In the genomic region with DNA sequence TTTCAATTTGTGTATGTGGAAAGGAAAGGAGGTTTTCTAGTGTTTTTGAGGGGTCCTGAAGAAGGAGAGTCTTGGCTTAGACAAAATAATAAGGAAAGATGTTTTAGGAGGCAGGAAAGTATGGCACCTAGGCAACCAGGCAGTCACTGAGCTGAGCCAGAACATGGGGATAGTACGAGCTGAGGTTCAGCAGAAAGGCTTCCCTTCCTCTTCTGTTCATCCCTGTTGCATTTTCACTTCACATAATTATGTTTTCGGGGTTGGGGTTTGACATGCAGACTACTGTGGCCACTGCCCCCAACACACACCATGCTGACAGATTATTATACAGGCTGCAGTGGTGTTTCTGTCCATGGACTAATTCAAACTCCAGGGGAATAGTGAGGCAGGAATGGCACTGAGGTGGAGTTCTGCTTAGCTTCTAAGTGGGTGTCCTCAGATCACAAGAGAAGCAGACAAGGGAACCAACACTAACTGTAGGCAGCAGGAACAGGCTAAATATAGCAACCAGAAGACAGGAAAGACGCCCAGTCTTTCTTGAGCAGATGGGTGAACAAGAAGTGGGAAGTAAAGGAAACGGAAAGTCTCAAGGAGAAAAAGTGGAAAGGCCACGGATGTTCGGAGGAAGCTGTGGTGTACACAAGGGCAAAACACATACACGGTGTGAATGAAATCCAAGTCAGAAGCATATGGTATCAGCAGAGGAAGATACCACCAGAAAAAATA, we compare ENCODE assay signal across 16 cellular contexts.
DNase-seq lines count a peak whose midpoint lies in the region; ATAC-seq and TF ChIP-seq lines count a peak whose summit lies in the region.
"Had no signal": no experiment of that assay in that cellular context is flagged by ENCODE, and none has a peak within 500 bp of the region (broad histone marks: within the 10 kb centered on the region; RNA-seq: fewer than 3 reads in every experiment).

No MANE protein-coding gene starts in this region.

- no peak for TF ChIP-seq CTCF in CD8-positive, alpha-beta T cell (IDR thresholded peaks at IDR 0.05)

- H3K27ac Mint-ChIP-seq in CD4-positive, CD25-positive, alpha-beta regulatory T cell: peak overlapping the region in 2 of 3 donors; percentile 13
- H3K27ac Mint-ChIP-seq in dendritic cell treated with granulocyte-macrophage colony-stimulating factor and Interleukin-4, amounts not matched to agents 40 ng/mL and 50 ng/mL, for 4 days: peak overlapping the region; percentile 40
- peak overlapping the region in 2 of 9 donors; percentile 46 to 59 for H3K27ac Mint-ChIP-seq in naive thymus-derived CD4-positive, alpha-beta T cell
- H3K27ac Mint-ChIP-seq in CD8-positive, alpha-beta T cell: no peak overlapping the region
- no peak overlapping the region for H3K27ac Mint-ChIP-seq in activated naive CD4-positive, alpha-beta T cell treated with anti-CD3 and anti-CD28 coated beads for 36 hours
- H3K27ac Mint-ChIP-seq: activated naive CD4-positive, alpha-beta T cell treated with anti-CD3 and anti-CD28 coated beads, Interleukin-2, amount 10 ng/mL, durations not matched to agents 7 days and 5 days had no signal

- H3K4me1 ChIP-seq in CD4-positive, CD25-positive, alpha-beta regulatory T cell (ENCODE audit: control insufficient read depth, insufficient read depth, low read length, poor library complexity, severe bottlenecking): no peaks in the 10 kb centered on the region
- H3K4me1 ChIP-seq in naive thymus-derived CD4-positive, alpha-beta T cell (ENCODE audit: control insufficient read depth in 2 of 2, insufficient read depth in 2 of 2, low read length in 2 of 2): peaks cover 0 to 8% of the 10 kb centered on the region in 2 donors
- peaks cover 4% of the 10 kb centered on the region for H3K4me1 ChIP-seq in CD8-positive, alpha-beta T cell (ENCODE audit: insufficient read depth, low read length)
- H3K4me1 ChIP-seq: breast epithelium, SJSA1 had no signal

- intact Hi-C loops in dendritic cell treated with granulocyte-macrophage colony-stimulating factor and Interleukin-4, amounts not matched to agents 40 ng/mL and 50 ng/mL, for 4 days (cut with micrococcal nuclease): no loop called here
- intact Hi-C loops in naive thymus-derived CD4-positive, alpha-beta T cell (cut with micrococcal nuclease): no loop called here
- intact Hi-C loops in CD8-positive, alpha-beta T cell (cut with DNase I, micrococcal nuclease): no loop called here
- intact Hi-C loops in activated naive CD4-positive, alpha-beta T cell treated with anti-CD3 and anti-CD28 coated beads for 36 hours (cut with micrococcal nuclease): no loop called here

- ATAC-seq in CD4-positive, CD25-positive, alpha-beta regulatory T cell (ENCODE audit: low read depth in 2 of 2): no peak
- ATAC-seq in HG03039 (IDR thresholded peaks at IDR 0.05; ENCODE audit: unreplicated experiment) (peak; percentile 33), GM19455 (IDR thresholded peaks at IDR 0.05; ENCODE audit: unreplicated experiment) (no peak)
- peak; percentile 18 for ATAC-seq in naive thymus-derived CD4-positive, alpha-beta T cell
- ATAC-seq in CD8-positive, alpha-beta T cell: no peak

- no peaks in the 10 kb centered on the region for H3K27me3 Mint-ChIP-seq in CD4-positive, CD25-positive, alpha-beta regulatory T cell
- H3K27me3 Mint-ChIP-seq in dendritic cell treated with granulocyte-macrophage colony-stimulating factor and Interleukin-4, amounts not matched to agents 40 ng/mL and 50 ng/mL, for 4 days: no peaks in the 10 kb centered on the region
- H3K27me3 Mint-ChIP-seq in naive thymus-derived CD4-positive, alpha-beta T cell: no peaks in the 10 kb centered on the region
- no peaks in the 10 kb centered on the region for H3K27me3 Mint-ChIP-seq in CD8-positive, alpha-beta T cell (ENCODE audit: low read depth)
- no peaks in the 10 kb centered on the region for H3K27me3 Mint-ChIP-seq in activated naive CD4-positive, alpha-beta T cell treated with anti-CD3 and anti-CD28 coated beads for 36 hours (ENCODE audit: low read depth)
- H3K27me3 Mint-ChIP-seq: activated naive CD4-positive, alpha-beta T cell treated with anti-CD3 and anti-CD28 coated beads, Interleukin-2, amount 10 ng/mL, durations not matched to agents 7 days and 5 days had no signal

- H3K4me3 Mint-ChIP-seq in CD4-positive, CD25-positive, alpha-beta regulatory T cell: no peak overlapping the region
- peak overlapping the region; percentile 10 for H3K4me3 Mint-ChIP-seq in dendritic cell treated with granulocyte-macrophage colony-stimulating factor and Interleukin-4, amounts not matched to agents 40 ng/mL and 50 ng/mL, for 4 days
- peak overlapping the region in 2 of 10 donors; percentile 1 to 4 for H3K4me3 Mint-ChIP-seq in naive thymus-derived CD4-positive, alpha-beta T cell
- H3K4me3 Mint-ChIP-seq in CD8-positive, alpha-beta T cell: no peak overlapping the region
- no peak overlapping the region for H3K4me3 Mint-ChIP-seq in activated naive CD4-positive, alpha-beta T cell treated with anti-CD3 and anti-CD28 coated beads for 36 hours
- H3K4me3 Mint-ChIP-seq: activated naive CD4-positive, alpha-beta T cell treated with anti-CD3 and anti-CD28 coated beads, Interleukin-2, amount 10 ng/mL, durations not matched to agents 7 days and 5 days had no signal

- H3K4me3 ChIP-seq in CD4-positive, CD25-positive, alpha-beta regulatory T cell (ENCODE audit: low read depth, low read length): no peak overlapping the region
- no peak overlapping the region for H3K4me3 ChIP-seq in naive thymus-derived CD4-positive, alpha-beta T cell (ENCODE audit: low read length)
- no peak overlapping the region for H3K4me3 ChIP-seq in CD8-positive, alpha-beta T cell (ENCODE audit: low read depth, low read length)
- H3K4me3 ChIP-seq: breast epithelium, SJSA1, smooth muscle cell had no signal

- H3K36me3 ChIP-seq in CD4-positive, CD25-positive, alpha-beta regulatory T cell (ENCODE audit: control insufficient read depth, insufficient read depth, low read length): no peaks in the 10 kb centered on the region
- H3K36me3 ChIP-seq in naive thymus-derived CD4-positive, alpha-beta T cell (ENCODE audit: control insufficient read depth in 2 of 3, insufficient read depth in 3 of 3, low read length in 3 of 3): no peaks in the 10 kb centered on the region
- H3K36me3 ChIP-seq in CD8-positive, alpha-beta T cell (ENCODE audit: insufficient read depth, low read length): no peaks in the 10 kb centered on the region
- H3K36me3 ChIP-seq: breast epithelium, SJSA1 had no signal

- POLR2A ChIA-PET in naive thymus-derived CD4-positive, alpha-beta T cell (lab: Charles Lee): no interaction called here
- POLR2A ChIA-PET in CD8-positive, alpha-beta T cell (lab: Charles Lee): no interaction called here

- no peaks in the 10 kb centered on the region for H3K9me3 ChIP-seq in CD4-positive, CD25-positive, alpha-beta regulatory T cell (ENCODE audit: control insufficient read depth in 2 of 2, low read length in 2 of 2)
- H3K9me3 ChIP-seq in naive thymus-derived CD4-positive, alpha-beta T cell (ENCODE audit: control insufficient read depth in 2 of 3, low read length in 3 of 3): no peaks in the 10 kb centered on the region
- no peaks in the 10 kb centered on the region for H3K9me3 ChIP-seq in CD8-positive, alpha-beta T cell (ENCODE audit: low read length)
- H3K9me3 ChIP-seq: breast epithelium, SJSA1 had no signal

- CTCF ChIA-PET in naive thymus-derived CD4-positive, alpha-beta T cell (lab: Charles Lee): no interaction called here
- CTCF ChIA-PET in CD8-positive, alpha-beta T cell (lab: Charles Lee): interaction anchor here (1.2 kb wide), 1 partner anchor 43 kb away, joined by 3 read pairs; no protein-coding TSS in a partner anchor
- CTCF ChIA-PET in activated naive CD4-positive, alpha-beta T cell treated with anti-CD3 and anti-CD28 coated beads for 36 hours (lab: Charles Lee): interaction anchor here (0.6 kb wide), 1 partner anchor 36 kb away, joined by 3 read pairs; no protein-coding TSS in a partner anchor

- no peak for DNase-seq in CD4-positive, CD25-positive, alpha-beta regulatory T cell
- no peak for DNase-seq in naive thymus-derived CD4-positive, alpha-beta T cell
- no peak for DNase-seq in CD8-positive, alpha-beta T cell
- DNase-seq in activated naive CD4-positive, alpha-beta T cell treated with anti-CD3 and anti-CD28 coated beads for 36 hours: no peak
- no peak for DNase-seq in SW 1271 (lab: John Stamatoyannopoulos, UW)
- DNase-seq: activated naive CD4-positive, alpha-beta T cell treated with anti-CD3 and anti-CD28 coated beads, Interleukin-2, amount 10 ng/mL, durations not matched to agents 7 days and 5 days; DMS79; mesendoderm; NCI-H1048; NCI-H2171 treated with DMSO at 0.1 percent for 48 hours had no signal

- peaks cover 5 to 14% (median 7%) of the 10 kb centered on the region in 4 donors for H3K4me1 Mint-ChIP-seq in CD4-positive, CD25-positive, alpha-beta regulatory T cell
- peaks cover 22% of the 10 kb centered on the region for H3K4me1 Mint-ChIP-seq in dendritic cell treated with granulocyte-macrophage colony-stimulating factor and Interleukin-4, amounts not matched to agents 40 ng/mL and 50 ng/mL, for 4 days (ENCODE audit: low read depth)
- H3K4me1 Mint-ChIP-seq in naive thymus-derived CD4-positive, alpha-beta T cell: peaks cover 0 to 20% (median 6%) of the 10 kb centered on the region in 7 donors
- peaks cover 11% of the 10 kb centered on the region for H3K4me1 Mint-ChIP-seq in CD8-positive, alpha-beta T cell (ENCODE audit: low read depth)
- H3K4me1 Mint-ChIP-seq in activated naive CD4-positive, alpha-beta T cell treated with anti-CD3 and anti-CD28 coated beads for 36 hours (ENCODE audit: low read depth): peaks cover 9% of the 10 kb centered on the region

- peaks cover 0 to 2% (median 0%) of the 10 kb centered on the region in 7 donors for H3K9me3 Mint-ChIP-seq in CD4-positive, CD25-positive, alpha-beta regulatory T cell
- no peaks in the 10 kb centered on the region for H3K9me3 Mint-ChIP-seq in dendritic cell treated with granulocyte-macrophage colony-stimulating factor and Interleukin-4, amounts not matched to agents 40 ng/mL and 50 ng/mL, for 4 days
- H3K9me3 Mint-ChIP-seq in naive thymus-derived CD4-positive, alpha-beta T cell: no peaks in the 10 kb centered on the region
- no peaks in the 10 kb centered on the region for H3K9me3 Mint-ChIP-seq in CD8-positive, alpha-beta T cell
- H3K9me3 Mint-ChIP-seq in activated naive CD4-positive, alpha-beta T cell treated with anti-CD3 and anti-CD28 coated beads for 36 hours: no peaks in the 10 kb centered on the region
- H3K9me3 Mint-ChIP-seq: activated naive CD4-positive, alpha-beta T cell treated with anti-CD3 and anti-CD28 coated beads, Interleukin-2, amount 10 ng/mL, durations not matched to agents 7 days and 5 days had no signal

- H3K27ac ChIP-seq in CD4-positive, CD25-positive, alpha-beta regulatory T cell (ENCODE audit: insufficient read depth, low read length, poor library complexity, severe bottlenecking): no peak overlapping the region
- no peak overlapping the region for H3K27ac ChIP-seq in naive thymus-derived CD4-positive, alpha-beta T cell (ENCODE audit: low read depth, low read length)
- no peak overlapping the region for H3K27ac ChIP-seq in CD8-positive, alpha-beta T cell (ENCODE audit: low read depth, low read length)
- H3K27ac ChIP-seq: breast epithelium, SJSA1 had no signal

- H3K27me3 ChIP-seq in CD4-positive, CD25-positive, alpha-beta regulatory T cell (ENCODE audit: control insufficient read depth, insufficient read depth, low read length): no peaks in the 10 kb centered on the region
- H3K27me3 ChIP-seq in naive thymus-derived CD4-positive, alpha-beta T cell (ENCODE audit: control insufficient read depth in 2 of 2, insufficient read depth in 2 of 2, low read length in 2 of 2): no peaks in the 10 kb centered on the region
- no peaks in the 10 kb centered on the region for H3K27me3 ChIP-seq in CD8-positive, alpha-beta T cell (ENCODE audit: insufficient read depth, low read length)
- H3K27me3 ChIP-seq: breast epithelium, SJSA1 had no signal

- H3K36me3 Mint-ChIP-seq in CD4-positive, CD25-positive, alpha-beta regulatory T cell: peaks cover 8% of the 10 kb centered on the region
- no peaks in the 10 kb centered on the region for H3K36me3 Mint-ChIP-seq in dendritic cell treated with granulocyte-macrophage colony-stimulating factor and Interleukin-4, amounts not matched to agents 40 ng/mL and 50 ng/mL, for 4 days (ENCODE audit: low read depth)
- H3K36me3 Mint-ChIP-seq in naive thymus-derived CD4-positive, alpha-beta T cell: peaks cover 4 to 21% (median 9%) of the 10 kb centered on the region in 5 donors
- H3K36me3 Mint-ChIP-seq in CD8-positive, alpha-beta T cell: peaks cover 3% of the 10 kb centered on the region
- H3K36me3 Mint-ChIP-seq in activated naive CD4-positive, alpha-beta T cell treated with anti-CD3 and anti-CD28 coated beads for 36 hours (ENCODE audit: low read depth): peaks cover 4% of the 10 kb centered on the region

Comparison
In these comparisons a context has a peak if more than half of its experiments do, and no peak if none do; other contexts are left out.
1. ATAC-seq: peak in HG03039 (single experiment) and naive thymus-derived CD4-positive, alpha-beta T cell (single experiment); none in CD4-positive, CD25-positive, alpha-beta regulatory T cell (0 of 2), CD8-positive, alpha-beta T cell (single experiment) and GM19455 (single experiment).
2. H3K27ac Mint-ChIP-seq: peak in CD4-positive, CD25-positive, alpha-beta regulatory T cell (2 of 3) and dendritic cell treated with granulocyte-macrophage colony-stimulating factor and Interleukin-4, amounts not matched to agents 40 ng/mL and 50 ng/mL, for 4 days (single experiment); none in CD8-positive, alpha-beta T cell (single experiment) and activated naive CD4-positive, alpha-beta T cell treated with anti-CD3 and anti-CD28 coated beads for 36 hours (single experiment).